In genomic region chr2:95026471-95027368, GRCh38 we compare ENCODE assay signal across 8 cellular contexts. TPM values are rescaled to one million over a fixed set of nuclear protein-coding genes. Genes with fewer than 3 reads are reported as not detected.
DNase-seq lines count a peak whose midpoint lies in the region; ATAC-seq and TF ChIP-seq lines count a peak whose summit lies in the region.

No MANE protein-coding gene starts in this region.

- H3K4me1 ChIP-seq in mononuclear cell (ENCODE audit: insufficient read depth, low read length), result peaks cover 19% of the 10 kb centered on the region

- no peak overlapping the region for H3K27ac Mint-ChIP-seq in brain

- H3K27me3 ChIP-seq in mononuclear cell (ENCODE audit: insufficient read depth, low read length), result peaks cover 35% of the 10 kb centered on the region

- peaks cover 0 to 10% (median 0%) of the 10 kb centered on the region in 5 experiments for H3K9me3 Mint-ChIP-seq in brain

- no peak for TF ChIP-seq CTCF in brain (conservative IDR thresholded peaks at IDR 0.05)

- ATAC-seq in GM21619 (IDR thresholded peaks at IDR 0.05; ENCODE audit: unreplicated experiment), result no peak

- H3K4me3 ChIP-seq in mononuclear cell (ENCODE audit: low read length), result peak overlapping the region; percentile 47

- peaks cover 92% of the 10 kb centered on the region for H3K27me3 Mint-ChIP-seq in brain

- no peaks in the 10 kb centered on the region for H3K9me3 ChIP-seq in mononuclear cell (ENCODE audit: low read depth, low read length)

- peak; percentile 60 for DNase-seq in stimulated activated CD4-positive, alpha-beta T cell treated with anti-CD3 and anti-CD28 coated beads, Interleukin-15, amount 100 ng/mL, for 24 hours
- no peak for DNase-seq in stimulated activated CD4-positive, alpha-beta T cell treated with anti-CD3 and anti-CD28 coated beads, Interleukin-2, amount 100 ng/mL, for 48 hours
- no peak for DNase-seq in GF-D8 (lab: John Stamatoyannopoulos, UW)
- no peak for DNase-seq in cerebellar cortex (ENCODE audit: low spot score)
- no peak for DNase-seq in NCI-H1436 (lab: John Stamatoyannopoulos, UW)

- H3K36me3 Mint-ChIP-seq in brain, result no peaks in the 10 kb centered on the region

- peaks cover 40% of the 10 kb centered on the region for H3K4me1 Mint-ChIP-seq in brain

- H3K4me3 Mint-ChIP-seq in brain, result peak overlapping the region; percentile 87 to 90 (median 89)

RNA-seq across cellular contexts. Expression of gene MAL, which starts 1.2 kb away (rescaled TPM):
- polyA plus RNA-seq in brain (ENCODE audit: insufficient read depth, low read depth, low replicate concordance), result 206 TPM
- total RNA-seq in mononuclear cell, result 30.4 TPM
